In genomic region chr3:194472290-194472920, GRCh38 we compare ENCODE assay signal across 8 cellular contexts. TPM values are rescaled to one million over a fixed set of nuclear protein-coding genes. Genes with fewer than 3 reads are reported as not detected.
DNase-seq lines count a peak whose midpoint lies in the region; ATAC-seq and TF ChIP-seq lines count a peak whose summit lies in the region.

No MANE protein-coding gene starts in this region.

- WGBS in lower leg skin, 2 donors, result 70 to 76% methylated on average over 4 of the region's 4 CpGs

- no peak for TF ChIP-seq POLR2A in lower leg skin (IDR thresholded peaks at IDR 0.05)

- DNase-seq in AG04449 (ENCODE audit: low read depth, low spot score) (no peak), GM10266 (ENCODE audit: extremely low spot score) (peak; percentile 55), NCI-H2029 (lab: John Stamatoyannopoulos, UW) (peak; percentile 45), glomerular visceral epithelial cell (ENCODE audit: extremely low spot score) (peak; percentile 56), pulmonary artery endothelial cell (ENCODE audit: low read depth, low spot score) (peak; percentile 53), lower leg skin (ENCODE audit: low spot score in 2 of 2) (no peak)

- POLR2A ChIA-PET in AG04449 (lab: Yijun Ruan, JAX), result no interaction called here

- CTCF ChIA-PET in AG04449 (lab: Yijun Ruan, JAX), result interaction anchor here (0.7 to 8.1 kb wide), 32 partner anchors 9 to 211 kb away, joined by 3 to 130 read pairs (median 6); partner anchors contain the start of genes ATP13A3 and LSG1

- no peak overlapping the region for H3K27ac ChIP-seq in VCaP

- intact Hi-C loops in lower leg skin (cut with DNase I; ENCODE audit: low total_unique reads), result loop anchor here (5.0 kb wide), 1 partner anchor 120 kb away; no protein-coding TSS in a partner anchor

- peak; percentile 83 for TF ChIP-seq CTCF in AG04449 (IDR thresholded peaks at IDR 0.05; ENCODE audit: insufficient read depth, low read length, missing control alignments)
- peak; percentile 100 for TF ChIP-seq CTCF in GM10266 (IDR thresholded peaks at IDR 0.05; ENCODE audit: control insufficient read depth, insufficient read depth, low read depth, missing control alignments)
- peak; percentile 99 for TF ChIP-seq CTCF in VCaP (conservative IDR thresholded peaks at IDR 0.05)
- TF ChIP-seq CTCF in lower leg skin (IDR thresholded peaks at IDR 0.05), result peak in 1 of 3 donors; percentile 95

- no peak overlapping the region for H3K4me3 ChIP-seq in AG04449 (ENCODE audit: low read depth, low read length)
- H3K4me3 ChIP-seq in lower leg skin (ENCODE audit: low read depth, poor library complexity, severe bottlenecking), result no peak overlapping the region

- ATAC-seq in HG02759 (IDR thresholded peaks at IDR 0.05; ENCODE audit: unreplicated experiment), result peak; percentile 79

RNA-seq across cellular contexts. Expression of gene ATP13A3, which starts 14.4 kb away (rescaled TPM):
- total RNA-seq in pulmonary artery endothelial cell (189 and 198 TPM in 2 replicates), lower leg skin (10 to 100 TPM; 35.0 to 40.6 (median 38.2) TPM)

Comparison
In these comparisons a context has a peak if more than half of its experiments do, and no peak if none do; other contexts are left out.
1. DNase-seq: peak in GM10266 (single experiment), NCI-H2029 (single experiment), glomerular visceral epithelial cell (single experiment) and pulmonary artery endothelial cell (single experiment); none in AG04449 (single experiment) and lower leg skin (0 of 2).